Comparison of ENCODE assay signal across 1 cellular context in the genomic region with DNA sequence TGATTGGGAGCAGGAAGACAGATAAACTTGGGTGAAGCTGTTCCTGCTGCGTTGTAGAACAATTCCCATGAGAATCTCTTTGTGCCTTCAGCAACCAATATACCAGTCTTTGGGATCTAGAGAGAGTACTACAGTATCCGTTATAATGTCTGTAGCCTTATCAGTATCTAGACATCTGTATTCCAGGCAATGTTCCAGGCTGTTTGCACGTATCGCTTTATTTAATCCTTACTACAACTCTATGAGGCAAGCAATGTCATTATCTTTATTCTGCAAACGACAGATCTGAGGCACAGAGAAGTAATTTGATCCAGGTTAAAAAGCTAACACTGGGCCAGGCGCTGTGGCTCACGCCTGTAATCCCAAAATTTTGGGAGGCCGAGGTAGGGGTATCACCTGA.
TF ChIP-seq lines count a peak whose summit lies in the region.

No MANE protein-coding gene starts in this region.

TF ChIP-seq in SK-N-SH, 30 proteins besides CTCF, POLR2A, EP300 and RAD21:
- no peak for TF ChIP-seq RFX5 (IDR thresholded peaks at IDR 0.05; ENCODE audit: low read length)
